22 cellular contexts compared by ENCODE assay signal in genomic region chr10:96473866-96474265, GRCh38. TPM values are rescaled to one million over a fixed set of nuclear protein-coding genes. Genes with fewer than 3 reads are reported as not detected.
"Had no signal": no experiment of that assay in that cellular context is flagged by ENCODE, and none has a peak within 500 bp of the region (broad histone marks: within the 10 kb centered on the region; RNA-seq: fewer than 3 reads in every experiment).

No MANE protein-coding gene starts in this region.

- H3K36me3 ChIP-seq: heart left ventricle, pancreas, prostate gland, right lobe of liver, suprapubic skin, thyroid gland had no signal

- H3K4me3 ChIP-seq: coronary artery, heart left ventricle, mucosa of descending colon, pancreas, prostate gland, right lobe of liver, suprapubic skin, thyroid gland had no signal

- FAIRE-seq: endometrium, frontal cortex, pancreas, urothelium cell line had no signal

- ATAC-seq: esophagus mucosa; heart left ventricle; mucosa of descending colon; naive thymus-derived CD8-positive, alpha-beta T cell; pancreas; right lobe of liver; stimulated activated effector memory CD8-positive, alpha-beta T cell treated with anti-CD3 and anti-CD28 coated beads, Interleukin-12 subunit alpha, Interleukin-12 subunit beta, amount 100 ng/mL, for 72 hours; stimulated activated naive CD8-positive, alpha-beta T cell treated with anti-CD3 and anti-CD28 coated beads, Interleukin-15, Interleukin-2, amounts not matched to agents 100 U/mL and 50 U/mL, for 24 hours had no signal

- H3K4me3 Mint-ChIP-seq: naive thymus-derived CD8-positive, alpha-beta T cell; stimulated activated effector memory CD8-positive, alpha-beta T cell treated with anti-CD3 and anti-CD28 coated beads, Interleukin-12 subunit alpha, Interleukin-12 subunit beta, amount 100 ng/mL, for 72 hours; type B pancreatic cell had no signal

- H3K27ac Mint-ChIP-seq: naive thymus-derived CD8-positive, alpha-beta T cell; stimulated activated effector memory CD8-positive, alpha-beta T cell treated with anti-CD3 and anti-CD28 coated beads, Interleukin-12 subunit alpha, Interleukin-12 subunit beta, amount 100 ng/mL, for 72 hours; type B pancreatic cell had no signal

- H3K4me1 ChIP-seq: pancreas, prostate gland, right lobe of liver, suprapubic skin, thyroid gland had no signal

- H3K27me3 ChIP-seq: heart left ventricle, pancreas, right lobe of liver, thyroid gland had no signal

- DNase-seq: effector CD8-positive, alpha-beta T cell; heart left ventricle; hippocampal formation; mammary epithelial cell; mucosa of descending colon; naive thymus-derived CD8-positive, alpha-beta T cell; occipital lobe; pancreas; right lobe of liver; stimulated activated CD4-positive, alpha-beta T cell treated with anti-CD3 and anti-CD28 coated beads, Interleukin-4, amount 100 ng/mL, for 1 hour; stimulated activated CD8-positive, alpha-beta memory T cell treated with anti-CD3 and anti-CD28 coated beads, Interleukin-4, amount 100 ng/mL, for 48 hours; stimulated activated naive CD8-positive, alpha-beta T cell treated with anti-CD3 and anti-CD28 coated beads, Interleukin-15, Interleukin-2, amounts not matched to agents 100 U/mL and 50 U/mL, for 24 hours; thyroid gland had no signal

- H3K4me1 Mint-ChIP-seq: stimulated activated effector memory CD8-positive, alpha-beta T cell treated with anti-CD3 and anti-CD28 coated beads, Interleukin-12 subunit alpha, Interleukin-12 subunit beta, amount 100 ng/mL, for 72 hours had no signal

- H3K36me3 Mint-ChIP-seq: naive thymus-derived CD8-positive, alpha-beta T cell; stimulated activated effector memory CD8-positive, alpha-beta T cell treated with anti-CD3 and anti-CD28 coated beads, Interleukin-12 subunit alpha, Interleukin-12 subunit beta, amount 100 ng/mL, for 72 hours; type B pancreatic cell had no signal

- H3K9me3 ChIP-seq: mucosa of descending colon, pancreas, prostate gland, right lobe of liver, suprapubic skin, thyroid gland had no signal

- H3K9me3 Mint-ChIP-seq: stimulated activated effector memory CD8-positive, alpha-beta T cell treated with anti-CD3 and anti-CD28 coated beads, Interleukin-12 subunit alpha, Interleukin-12 subunit beta, amount 100 ng/mL, for 72 hours; type B pancreatic cell had no signal

- H3K27ac ChIP-seq: coronary artery, heart left ventricle, pancreas, prostate gland, right lobe of liver, suprapubic skin, thyroid gland had no signal

RNA-seq across cellular contexts. Expression of gene TLL2, which starts 39.9 kb away (rescaled TPM):
- polyA plus RNA-seq: naive thymus-derived CD8-positive, alpha-beta T cell had no signal
